In the genomic region with DNA sequence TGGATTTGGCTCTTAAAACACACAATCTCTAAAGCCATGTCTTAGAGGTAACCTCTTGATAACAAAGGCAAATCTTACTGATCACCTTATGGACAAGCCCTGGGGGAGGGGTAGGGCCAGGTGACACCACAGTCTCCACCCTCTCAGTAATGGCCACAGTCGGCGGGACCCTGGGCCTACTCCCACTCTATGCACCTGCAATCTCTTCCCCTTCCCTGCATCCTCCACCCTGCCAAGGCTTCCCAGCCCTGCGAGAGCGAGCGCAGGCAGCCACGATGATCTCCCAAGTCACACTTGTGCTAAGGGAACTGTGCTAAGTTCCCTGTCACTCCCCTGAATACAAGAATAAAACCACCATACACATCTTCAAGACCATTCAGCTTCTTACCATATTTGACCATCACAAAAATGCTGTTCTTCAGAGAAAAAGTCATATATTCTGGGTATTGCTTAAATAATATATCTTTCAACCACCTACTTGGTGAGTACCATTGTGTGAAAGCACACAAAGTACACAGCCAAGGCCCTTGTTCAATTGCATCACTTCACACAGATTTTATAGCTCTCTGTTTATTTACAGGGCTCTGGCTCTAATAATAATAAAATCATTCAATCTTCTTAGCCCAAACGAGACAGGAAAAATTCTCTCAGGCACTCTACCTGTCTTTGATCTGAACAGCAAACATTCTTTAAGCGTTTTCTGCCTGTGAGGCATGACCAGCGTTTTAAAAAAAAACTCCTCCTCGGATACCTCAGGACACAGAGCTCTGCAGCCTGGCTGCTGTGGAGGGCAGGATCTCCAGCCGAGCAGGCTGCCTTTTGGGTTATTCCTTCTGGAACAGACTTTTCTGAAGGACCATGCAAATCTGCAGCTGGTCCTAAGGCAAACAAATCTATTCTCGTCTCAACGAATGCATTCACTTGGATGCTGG, we compare ENCODE assay signal across 10 cellular contexts.
DNase-seq lines count a peak whose midpoint lies in the region; ATAC-seq and TF ChIP-seq lines count a peak whose summit lies in the region.
"Had no signal": no experiment of that assay in that cellular context is flagged by ENCODE, and none has a peak within 500 bp of the region (broad histone marks: within the 10 kb centered on the region; RNA-seq: fewer than 3 reads in every experiment).

No MANE protein-coding gene starts in this region.

- H3K27ac Mint-ChIP-seq in CD8-positive, alpha-beta memory T cell = peak overlapping the region; percentile 39 to 93 (median 85)
- peak overlapping the region; percentile 66 for H3K27ac Mint-ChIP-seq in activated naive CD8-positive, alpha-beta T cell treated with anti-CD3 and anti-CD28 coated beads for 36 hours
- H3K27ac Mint-ChIP-seq in natural killer cell (peak overlapping the region; percentile 39 to 78), H9 (peak overlapping the region in 1 of 3 experiments; percentile 21; a peak in 1 of 7 replicates)

- no peak overlapping the region for H2AFZ ChIP-seq in H9 (ENCODE audit: low read length)

- no peak overlapping the region for H2BK20ac ChIP-seq in H9 (ENCODE audit: low read depth, low read length, poor library complexity, severe bottlenecking)

- H3K79me1 ChIP-seq in H9 (ENCODE audit: insufficient read depth, low read depth, low read length, poor library complexity, severe bottlenecking) = no peaks in the 10 kb centered on the region

- no peak overlapping the region for H3K56ac ChIP-seq in H9 (ENCODE audit: insufficient read length, low read depth, low read length)

- no peak overlapping the region for H3K23ac ChIP-seq in H9 (ENCODE audit: insufficient read length, low read depth, low read length)

- H2BK5ac ChIP-seq in H9 (ENCODE audit: insufficient read length, low read length) = no peak overlapping the region

- ATAC-seq in GM21528 (IDR thresholded peaks at IDR 0.05; ENCODE audit: low FRiP score, unreplicated experiment) (peak; percentile 32), natural killer cell (no peak), HG03039 (IDR thresholded peaks at IDR 0.05; ENCODE audit: unreplicated experiment) (no peak)

- H3K27ac ChIP-seq in CD8-positive, alpha-beta memory T cell (ENCODE audit: low read depth, low read length) = no peak overlapping the region
- H3K27ac ChIP-seq in H9 (ENCODE audit: insufficient read length, low read depth, low read length) = no peak overlapping the region
- H3K27ac ChIP-seq: cardiac muscle cell had no signal

- no peak overlapping the region for H3K4ac ChIP-seq in H9 (ENCODE audit: low read depth, low read length)

- no CpG with 5 or more reads among the region's 13 CpGs for WGBS in H9 (ENCODE audit: extremely low coverage, insufficient read length, low lambda C conversion rate)

- no peaks in the 10 kb centered on the region for H3K27me3 Mint-ChIP-seq in CD8-positive, alpha-beta memory T cell
- H3K27me3 Mint-ChIP-seq in activated naive CD8-positive, alpha-beta T cell treated with anti-CD3 and anti-CD28 coated beads for 36 hours = no peaks in the 10 kb centered on the region
- H3K27me3 Mint-ChIP-seq in natural killer cell (ENCODE audit: low read depth in 2 of 2) (no peaks in the 10 kb centered on the region), H9 (ENCODE audit: low read depth) (no peaks in the 10 kb centered on the region)

- H3T11ph ChIP-seq in H9 (ENCODE audit: low read length) = no peak overlapping the region

- CTCF ChIA-PET in CD8-positive, alpha-beta memory T cell (lab: Charles Lee) = interaction anchor here (0.6 kb wide), 1 partner anchor 196 kb away, joined by 3 read pairs; no protein-coding TSS in a partner anchor

- no peaks in the 10 kb centered on the region for H3K36me3 ChIP-seq in CD8-positive, alpha-beta memory T cell (ENCODE audit: insufficient read depth, low read length)
- H3K36me3 ChIP-seq: cardiac muscle cell had no signal

- intact Hi-C loops in natural killer cell (cut with micrococcal nuclease) = no loop called here

- H4K5ac ChIP-seq in H9 (ENCODE audit: insufficient read length, low read depth, low read length) = no peak overlapping the region

- no peaks in the 10 kb centered on the region for H3K23me2 ChIP-seq in H9 (ENCODE audit: insufficient read length, low read depth, low read length, poor library complexity, severe bottlenecking)

- H3K9ac ChIP-seq in H9 (ENCODE audit: extremely low read depth, insufficient read length, low read length) = no peak overlapping the region

- no peaks in the 10 kb centered on the region for H3K9me3 ChIP-seq in CD8-positive, alpha-beta memory T cell (ENCODE audit: low read length)
- peaks cover 50% of the 10 kb centered on the region for H3K9me3 ChIP-seq in H9 (ENCODE audit: control insufficient read depth, low read depth, low read length)

- H3K9me3 Mint-ChIP-seq in CD8-positive, alpha-beta memory T cell = peaks cover 0 to 1% (median 0%) of the 10 kb centered on the region in 5 donors
- no peaks in the 10 kb centered on the region for H3K9me3 Mint-ChIP-seq in activated naive CD8-positive, alpha-beta T cell treated with anti-CD3 and anti-CD28 coated beads for 36 hours
- H3K9me3 Mint-ChIP-seq in natural killer cell (no peaks in the 10 kb centered on the region), H9 (peaks cover 72 to 78% of the 10 kb centered on the region in 2 experiments)

- no peak overlapping the region for H3K18ac ChIP-seq in H9 (ENCODE audit: insufficient read length, low read depth, low read length)

- no peak overlapping the region for H4K8ac ChIP-seq in H9 (replicated peaks; ENCODE audit: insufficient read length, low read depth, low read length)

- no peak overlapping the region for H3K14ac ChIP-seq in H9 (ENCODE audit: insufficient read depth, low read length)

- no peak overlapping the region for H2BK15ac ChIP-seq in H9 (ENCODE audit: low read depth, low read length)

- H2BK120ac ChIP-seq in H9 (ENCODE audit: low read depth, low read length, poor library complexity, severe bottlenecking) = no peak overlapping the region

- H3K4me3 Mint-ChIP-seq in CD8-positive, alpha-beta memory T cell = peak overlapping the region in 4 of 7 donors; percentile 1 to 51 (median 34)
- no peak overlapping the region for H3K4me3 Mint-ChIP-seq in activated naive CD8-positive, alpha-beta T cell treated with anti-CD3 and anti-CD28 coated beads for 36 hours
- H3K4me3 Mint-ChIP-seq in natural killer cell (no peak overlapping the region), H9 (0 out of 5 replicates have a peak overlapping the region, but pooled peaks of 1 of the 2 experiments have one; percentile 1)

- no peaks in the 10 kb centered on the region for H3K79me2 ChIP-seq in H9 (ENCODE audit: insufficient read depth, low read length)

- H3K4me1 Mint-ChIP-seq in CD8-positive, alpha-beta memory T cell = peaks cover 62 to 93% (median 78%) of the 10 kb centered on the region in 3 donors
- H3K4me1 Mint-ChIP-seq in activated naive CD8-positive, alpha-beta T cell treated with anti-CD3 and anti-CD28 coated beads for 36 hours = peaks cover 42% of the 10 kb centered on the region
- H3K4me1 Mint-ChIP-seq in natural killer cell (peaks cover 39 to 63% of the 10 kb centered on the region in 2 donors), H9 (peaks cover 11 to 17% of the 10 kb centered on the region in 2 experiments; a peak in 3 of 4 replicates)

- H3K27me3 ChIP-seq in CD8-positive, alpha-beta memory T cell (ENCODE audit: insufficient read depth, low read length, poor library complexity, severe bottlenecking) = no peaks in the 10 kb centered on the region
- no peaks in the 10 kb centered on the region for H3K27me3 ChIP-seq in H9 (ENCODE audit: insufficient read depth, low read length)
- H3K27me3 ChIP-seq: cardiac muscle cell had no signal

- H3K4me2 ChIP-seq in H9 (ENCODE audit: insufficient read depth, insufficient read length, low read length) = no peak overlapping the region

- POLR2A ChIA-PET in CD8-positive, alpha-beta memory T cell (lab: Charles Lee) = no interaction called here

- no peak overlapping the region for H2BK12ac ChIP-seq in H9 (ENCODE audit: insufficient read length, low read depth, low read length)

- H4K91ac ChIP-seq in H9 (ENCODE audit: insufficient read length, low read depth, low read length) = no peak overlapping the region

- TF ChIP-seq CTCF in natural killer cell (IDR thresholded peaks at IDR 0.05) = no peak
- TF ChIP-seq CTCF in H9 (conservative IDR thresholded peaks at IDR 0.05) = no peak

- no peak overlapping the region for H3K4me3 ChIP-seq in CD8-positive, alpha-beta memory T cell (ENCODE audit: low read length)
- H3K4me3 ChIP-seq: cardiac muscle cell, skin epidermis had no signal

- DNase-seq in CD8-positive, alpha-beta memory T cell = no peak
- no peak for DNase-seq in activated naive CD8-positive, alpha-beta T cell treated with anti-CD3 and anti-CD28 coated beads for 36 hours
- DNase-seq in natural killer cell (no peak), H9 (no peak), HPDE6-E6E7 (ENCODE audit: extremely low spot score) (no peak), medulla oblongata (ENCODE audit: extremely low spot score) (no peak)

- peaks cover 3% of the 10 kb centered on the region for H3K4me1 ChIP-seq in CD8-positive, alpha-beta memory T cell (ENCODE audit: insufficient read depth, low read length)
- H3K4me1 ChIP-seq in H9 (ENCODE audit: insufficient read depth, low read length) = no peaks in the 10 kb centered on the region; the same call in 1 of the 2 replicates

- peaks cover 0 to 54% (median 0%) of the 10 kb centered on the region in 3 donors for H3K36me3 Mint-ChIP-seq in CD8-positive, alpha-beta memory T cell
- peaks cover 16% of the 10 kb centered on the region for H3K36me3 Mint-ChIP-seq in activated naive CD8-positive, alpha-beta T cell treated with anti-CD3 and anti-CD28 coated beads for 36 hours
- H3K36me3 Mint-ChIP-seq in natural killer cell = no peaks in the 10 kb centered on the region
- H3K36me3 Mint-ChIP-seq in H9 (ENCODE audit: insufficient read depth in 1 of 3, low read depth in 3 of 3) = peaks cover 0 to 2% (median 0%) of the 10 kb centered on the region in 3 experiments; a peak in 1 of 7 replicates

- no peaks in the 10 kb centered on the region for H4K20me1 ChIP-seq in H9 (ENCODE audit: control insufficient read depth, insufficient read depth, insufficient read length)

- no peak overlapping the region for H2AK5ac ChIP-seq in H9 (ENCODE audit: insufficient read length, low read length)

Comparison
In these comparisons a context has a peak if more than half of its experiments do, and no peak if none do; other contexts are left out.
1. H3K4me3 Mint-ChIP-seq: peak in CD8-positive, alpha-beta memory T cell (4 of 7); none in activated naive CD8-positive, alpha-beta T cell treated with anti-CD3 and anti-CD28 coated beads for 36 hours (single experiment) and natural killer cell (single experiment).